ENCODE assay signal across 1 cellular context in genomic region chr3:9862391-9863235, GRCh38.
TF ChIP-seq lines count a peak whose summit lies in the region.

No MANE protein-coding gene starts in this region.

TF ChIP-seq in endothelial cell of umbilical vein, 7 proteins besides CTCF, POLR2A, EP300 and RAD21 (continued from another document):
- TF ChIP-seq POLR2AphosphoS5 (IDR thresholded peaks at IDR 0.05; ENCODE audit: insufficient read depth, low read depth, low read length) (no peak), FOS (IDR thresholded peaks at IDR 0.05; ENCODE audit: borderline replicate concordance, insufficient read depth, low read length) (no peak), MAX (IDR thresholded peaks at IDR 0.05; ENCODE audit: insufficient read depth, insufficient read length) (no peak), JUN (IDR thresholded peaks at IDR 0.05; ENCODE audit: borderline replicate concordance, insufficient read depth, insufficient read length, low read depth) (no peak), GATA2 (IDR thresholded peaks at IDR 0.05; ENCODE audit: insufficient read depth, insufficient read length, low read depth, low read length) (no peak)
